ENCODE assay signal across 8 cellular contexts in genomic region chr7:134593530-134594392, GRCh38. TPM values are rescaled to one million over a fixed set of nuclear protein-coding genes. Genes with fewer than 3 reads are reported as not detected.
DNase-seq lines count a peak whose midpoint lies in the region; ATAC-seq and TF ChIP-seq lines count a peak whose summit lies in the region.

No MANE protein-coding gene starts in this region.

- H3K27me3 ChIP-seq in MG63 (no peaks in the 10 kb centered on the region), colonic mucosa (no peaks in the 10 kb centered on the region), lower lobe of right lung (ENCODE audit: low read depth) (no peaks in the 10 kb centered on the region), tibial artery (no peaks in the 10 kb centered on the region)

- DNase-seq in MG63 (peak; percentile 69), colonic mucosa (peak; percentile 51), lower lobe of right lung (peak; percentile 48), tibial artery (peak; percentile 79 to 89), NCI-H1105 (lab: John Stamatoyannopoulos, UW) (no peak)

- H3K4me3 ChIP-seq in MG63 (no peak overlapping the region), colonic mucosa (no peak overlapping the region), lower lobe of right lung (no peak overlapping the region), tibial artery (no peak overlapping the region)

- H3K36me3 ChIP-seq in MG63 (no peaks in the 10 kb centered on the region), colonic mucosa (no peaks in the 10 kb centered on the region), lower lobe of right lung (no peaks in the 10 kb centered on the region), tibial artery (no peaks in the 10 kb centered on the region)

- H3K9ac ChIP-seq in colonic mucosa (ENCODE audit: low read depth in 2 of 2, low read length in 2 of 2) = no peak overlapping the region

- ATAC-seq in lower lobe of right lung (peak in 1 of 2 donors; percentile 61), HG03039 (IDR thresholded peaks at IDR 0.05; ENCODE audit: unreplicated experiment) (no peak), HG03097 (IDR thresholded peaks at IDR 0.05; ENCODE audit: low FRiP score, unreplicated experiment) (no peak), HG02970 (IDR thresholded peaks at IDR 0.05; ENCODE audit: low FRiP score, unreplicated experiment) (no peak)

- TF ChIP-seq CTCF in colonic mucosa (IDR thresholded peaks at IDR 0.05) (no peak), lower lobe of right lung (IDR thresholded peaks at IDR 0.05) (no peak), tibial artery (IDR thresholded peaks at IDR 0.05) (no peak)

- H3K4me1 ChIP-seq in colonic mucosa = no peaks in the 10 kb centered on the region
- H3K4me1 ChIP-seq in lower lobe of right lung = no peaks in the 10 kb centered on the region
- peaks cover 0 to 23% (median 8%) of the 10 kb centered on the region in 4 donors for H3K4me1 ChIP-seq in tibial artery

- H3K9me3 ChIP-seq in MG63 = no peaks in the 10 kb centered on the region
- H3K9me3 ChIP-seq in colonic mucosa = no peaks in the 10 kb centered on the region
- H3K9me3 ChIP-seq in lower lobe of right lung = peaks cover 7% of the 10 kb centered on the region
- no peaks in the 10 kb centered on the region for H3K9me3 ChIP-seq in tibial artery

- no peak overlapping the region for H3K27ac ChIP-seq in colonic mucosa
- H3K27ac ChIP-seq in lower lobe of right lung = peak overlapping the region; percentile 57
- H3K27ac ChIP-seq in tibial artery = peak overlapping the region; percentile 56 to 81

- intact Hi-C loops in colonic mucosa (cut with DNase I) = no loop called here
- intact Hi-C loops in lower lobe of right lung (cut with DNase I) = no loop called here
- intact Hi-C loops in tibial artery (cut with DNase I; ENCODE audit: low total_unique reads) = no loop called here

RNA-seq across cellular contexts. Expression of gene AKR1B15, which starts 44.9 kb away (rescaled TPM):
- total RNA-seq in MG63 (2014; rRNA removed; shearing (Covaris generic); ENCODE audit: low replicate concordance) = not detected in 2 replicates
- 10 to 100 TPM in 1 of 2 donors, 1 to 10 TPM in 1; 6.5 to 10.6 TPM for total RNA-seq in colonic mucosa
- total RNA-seq in lower lobe of right lung = not detected

RNA-seq across cellular contexts. Expression of gene BPGM, which starts 52.9 kb away (rescaled TPM):
- 8.7 and 9.6 TPM in 2 replicates for total RNA-seq in MG63 (2014; rRNA removed; shearing (Covaris generic); ENCODE audit: low replicate concordance)
- total RNA-seq in colonic mucosa (10 to 100 TPM; 10.5 to 10.6 TPM), lower lobe of right lung (16.9 TPM)
